Comparison of ENCODE assay signal across 15 cellular contexts in genomic region chr4:101158136-101158485, GRCh38.
DNase-seq lines count a peak whose midpoint lies in the region; ATAC-seq and TF ChIP-seq lines count a peak whose summit lies in the region.
"Had no signal": no experiment of that assay in that cellular context is flagged by ENCODE, and none has a peak within 500 bp of the region (broad histone marks: within the 10 kb centered on the region; RNA-seq: fewer than 3 reads in every experiment).

No MANE protein-coding gene starts in this region.

- H3K27ac ChIP-seq in dorsolateral prefrontal cortex (peak overlapping the region in 53 of 59 donors; percentile 4 to 82 (median 54)), neuronal stem cell (replicated peaks; ENCODE audit: low read length) (no peak overlapping the region), vagina (no peak overlapping the region)
- H3K27ac ChIP-seq: neutrophil had no signal

- no peak overlapping the region for H4K8ac ChIP-seq in neuronal stem cell (ENCODE audit: low read depth, low read length)

- H2BK120ac ChIP-seq in neuronal stem cell (ENCODE audit: low read depth, low read length), result no peak overlapping the region

- H3K14ac ChIP-seq in neuronal stem cell (ENCODE audit: low read length), result no peak overlapping the region

- no peak overlapping the region for H2BK12ac ChIP-seq in neuronal stem cell (ENCODE audit: low read length)

- no peak overlapping the region for H4K91ac ChIP-seq in neuronal stem cell (ENCODE audit: low read depth, low read length, poor library complexity)

- intact Hi-C loops in dorsolateral prefrontal cortex (cut with DNase I) (no loop called here), vagina (cut with DNase I) (no loop called here)

- no peak overlapping the region for H2AK5ac ChIP-seq in neuronal stem cell (ENCODE audit: low read depth, low read length)

- no peak overlapping the region for H3K4me2 ChIP-seq in neuronal stem cell (ENCODE audit: insufficient read depth, low read length, poor library complexity, severe bottlenecking)

- no peaks in the 10 kb centered on the region for H3K36me3 ChIP-seq in neuronal stem cell (replicated peaks in 1 of 2; ENCODE audit: control insufficient read depth in 2 of 2, insufficient read depth in 2 of 2, low read length in 2 of 2)
- H3K36me3 ChIP-seq in vagina, result no peaks in the 10 kb centered on the region
- H3K36me3 ChIP-seq: neutrophil had no signal

- H3K27me3 ChIP-seq in dorsolateral prefrontal cortex (no peaks in the 10 kb centered on the region), neuronal stem cell (ENCODE audit: control insufficient read depth in 3 of 3, insufficient read depth in 3 of 3, low read depth in 1 of 3, low read length in 3 of 3) (no peaks in the 10 kb centered on the region), vagina (no peaks in the 10 kb centered on the region)
- H3K27me3 ChIP-seq: neutrophil had no signal

- H3K79me1 ChIP-seq in neuronal stem cell (ENCODE audit: low read depth, low read length), result no peaks in the 10 kb centered on the region

- no CpG with 5 or more reads among the region's 3 CpGs for WGBS in neuronal stem cell (ENCODE audit: extremely low coverage in 2 of 2, insufficient read length in 2 of 2, insufficient replicate concordance in 1 of 2), 2 donors

- no peak overlapping the region for H3K23ac ChIP-seq in neuronal stem cell (ENCODE audit: low read depth, low read length, poor library complexity)

- TF ChIP-seq POLR2A in vagina (IDR thresholded peaks at IDR 0.05), result no peak

- H3K4ac ChIP-seq in neuronal stem cell (ENCODE audit: low read length), result no peak overlapping the region

- H3K4me3 ChIP-seq in AG10803 (ENCODE audit: low read length), result no peak overlapping the region
- peak overlapping the region in 42 of 59 donors; percentile 0 to 52 (median 20) for H3K4me3 ChIP-seq in dorsolateral prefrontal cortex
- H3K4me3 ChIP-seq in neuronal stem cell (ENCODE audit: low read length in 2 of 2), result no peak overlapping the region
- no peak overlapping the region for H3K4me3 ChIP-seq in vagina

- DNase-seq in AG10803 (ENCODE audit: low read depth), result peak; percentile 36
- DNase-seq in NCI-H526 treated with DMSO at 0.1 percent for 48 hours (lab: John Stamatoyannopoulos, UW), result peak; percentile 17
- DNase-seq in dorsolateral prefrontal cortex, result peak in 7 of 10 donors; percentile 19 to 65 (median 45)
- DNase-seq in neuronal stem cell (ENCODE audit: low spot score), result no peak
- no peak for DNase-seq in SKM-1 treated with dmso at 0.1 percent for 144 hours (lab: John Stamatoyannopoulos, UW; ENCODE audit: unreplicated experiment)
- no peak for DNase-seq in vagina (ENCODE audit: extremely low spot score in 2 of 2)
- DNase-seq: DMS79, KG1, left ventricle myocardium superior, NCI-H1694, NCI-H524, RPMI8226 had no signal

- H2BK5ac ChIP-seq in neuronal stem cell (ENCODE audit: low read length), result no peak overlapping the region

- H2BK15ac ChIP-seq in neuronal stem cell (ENCODE audit: low read length), result no peak overlapping the region

- no peak overlapping the region for H3K18ac ChIP-seq in neuronal stem cell (ENCODE audit: low read length)

- ATAC-seq in GM21529 (IDR thresholded peaks at IDR 0.05; ENCODE audit: unreplicated experiment) (no peak), GM21367 (IDR thresholded peaks at IDR 0.05; ENCODE audit: unreplicated experiment) (no peak)
- ATAC-seq: left ventricle myocardium superior had no signal

- no peak overlapping the region for H3K9ac ChIP-seq in neuronal stem cell (ENCODE audit: low read depth, low read length, poor library complexity)

- H3K4me1 ChIP-seq in neuronal stem cell (ENCODE audit: control insufficient read depth in 2 of 2, insufficient read depth in 1 of 2, low read depth in 1 of 2, low read length in 2 of 2) (peaks cover 4 to 9% of the 10 kb centered on the region in 2 donors), vagina (peaks cover 61% of the 10 kb centered on the region)

- H2AFZ ChIP-seq in neuronal stem cell (ENCODE audit: low read length), result peak overlapping the region; percentile 70

- TF ChIP-seq CTCF in AG10803 (conservative IDR thresholded peaks at IDR 0.05; ENCODE audit: low read length) (no peak), dorsolateral prefrontal cortex (IDR thresholded peaks at IDR 0.05 in 54 of 56, conservative IDR thresholded peaks at IDR 0.05 in 2 of 56; ENCODE audit: low read depth in 1 of 56, partially characterized antibody in 56 of 56) (no peak), vagina (IDR thresholded peaks at IDR 0.05) (no peak)

- H3K9me3 ChIP-seq in neuronal stem cell (replicated peaks in 1 of 2; ENCODE audit: control insufficient read depth in 2 of 2, insufficient read depth in 1 of 2, low read depth in 1 of 2, low read length in 2 of 2) (no peaks in the 10 kb centered on the region), vagina (no peaks in the 10 kb centered on the region)
- H3K9me3 ChIP-seq: neutrophil had no signal

Comparison
In these comparisons a context has a peak if more than half of its experiments do, and no peak if none do; other contexts are left out.
1. DNase-seq: peak in AG10803 (single experiment), NCI-H526 treated with DMSO at 0.1 percent for 48 hours (single experiment) and dorsolateral prefrontal cortex (7 of 10); none in neuronal stem cell (single experiment), SKM-1 treated with dmso at 0.1 percent for 144 hours (single experiment) and vagina (0 of 2).
2. H3K4me3 ChIP-seq: peak in dorsolateral prefrontal cortex (42 of 59); none in AG10803 (single experiment), neuronal stem cell (0 of 2) and vagina (0 of 2).
3. H3K27ac ChIP-seq: peak in dorsolateral prefrontal cortex (53 of 59); none in neuronal stem cell (single experiment) and vagina (single experiment).